Comparison of ENCODE assay signal across 9 cellular contexts in the genomic region with DNA sequence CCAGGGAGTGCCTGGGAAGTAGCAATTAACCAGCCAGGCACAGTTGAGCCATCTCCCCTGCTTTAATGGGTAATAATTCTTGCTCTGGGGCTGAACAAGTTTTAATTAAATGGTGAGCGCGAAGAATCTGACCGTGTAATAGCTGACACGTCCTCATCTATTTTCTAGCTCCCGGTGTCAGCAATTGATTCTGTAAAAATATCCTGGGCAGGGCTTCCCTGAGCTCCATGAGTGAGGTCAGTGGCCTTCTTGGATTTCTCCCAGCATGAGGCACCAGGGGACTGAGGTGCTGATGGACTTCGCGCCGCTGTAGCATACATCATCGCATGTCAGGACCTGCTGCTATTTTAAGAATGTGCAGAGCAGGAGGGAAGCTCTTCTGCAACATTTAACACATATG. TPM values are rescaled to one million over a fixed set of nuclear protein-coding genes. Genes with fewer than 3 reads are reported as not detected.
DNase-seq lines count a peak whose midpoint lies in the region; ATAC-seq and TF ChIP-seq lines count a peak whose summit lies in the region.
"Had no signal": no experiment of that assay in that cellular context is flagged by ENCODE, and none has a peak within 500 bp of the region (broad histone marks: within the 10 kb centered on the region; RNA-seq: fewer than 3 reads in every experiment).

No MANE protein-coding gene starts in this region.

- H3K4me1 Mint-ChIP-seq in mesothelial cell of epicardium = peaks cover 34% of the 10 kb centered on the region

- no peak for TF ChIP-seq CTCF in AG10803 (conservative IDR thresholded peaks at IDR 0.05; ENCODE audit: low read length)
- no peak for TF ChIP-seq CTCF in mesothelial cell of epicardium (IDR thresholded peaks at IDR 0.05; ENCODE audit: unreplicated experiment)

- H3K27ac Mint-ChIP-seq in mesothelial cell of epicardium = peak overlapping the region; percentile 94

- no peaks in the 10 kb centered on the region for H3K27me3 Mint-ChIP-seq in mesothelial cell of epicardium (ENCODE audit: low read depth)

- peaks cover 21% of the 10 kb centered on the region for H3K36me3 Mint-ChIP-seq in mesothelial cell of epicardium

- no peak for ATAC-seq in HG02610 (IDR thresholded peaks at IDR 0.05; ENCODE audit: unreplicated experiment)

- peaks cover 10% of the 10 kb centered on the region for H3K9me3 Mint-ChIP-seq in mesothelial cell of epicardium

- H3K4me3 ChIP-seq in AG10803 (ENCODE audit: low read length) = no peak overlapping the region

- H3K4me3 Mint-ChIP-seq in mesothelial cell of epicardium = peak overlapping the region; percentile 23

- peak; percentile 59 for DNase-seq in AG10803 (ENCODE audit: low read depth)
- DNase-seq in NCI-H1694 treated with DMSO at 0.1 percent for 48 hours (lab: John Stamatoyannopoulos, UW) = peak; percentile 38
- DNase-seq in dermis blood vessel endothelial cell = peak; percentile 29
- DNase-seq in mesothelial cell of epicardium (ENCODE audit: low spot score in 2 of 2, unreplicated experiment in 2 of 2) = no peak
- no peak for DNase-seq in NCI-H82 treated with DMSO at 0.1 percent for 48 hours (lab: John Stamatoyannopoulos, UW; ENCODE audit: unreplicated experiment)
- DNase-seq in amygdala (lab: John Stamatoyannopoulos, UW) = no peak
- DNase-seq in T-helper 1 cell = no peak

RNA-seq across cellular contexts. Expression of gene SIPA1L3, which starts 27.0 kb away (rescaled TPM):
- total RNA-seq in dermis blood vessel endothelial cell (13.6 and 14.5 TPM in 2 replicates), mesothelial cell of epicardium (55.2 to 60.1 TPM (median 58.2 TPM) in 3 replicates)

RNA-seq across cellular contexts. Expression of gene WDR87, which starts 27.6 kb away (rescaled TPM):
- total RNA-seq in dermis blood vessel endothelial cell = not detected in 2 replicates
- 0.16 TPM in 1 of 3 replicates, not detected in the others for total RNA-seq in mesothelial cell of epicardium
- total RNA-seq: upper lobe of left lung had no signal

Comparison
In these comparisons a context has a peak if more than half of its experiments do, and no peak if none do; other contexts are left out.
1. DNase-seq: peak in AG10803 (single experiment), NCI-H1694 treated with DMSO at 0.1 percent for 48 hours (single experiment) and dermis blood vessel endothelial cell (single experiment); none in mesothelial cell of epicardium (0 of 2), NCI-H82 treated with DMSO at 0.1 percent for 48 hours (single experiment), amygdala (0 of 56) and T-helper 1 cell (0 of 5).